ENCODE assay signal across 11 cellular contexts in the genomic region with DNA sequence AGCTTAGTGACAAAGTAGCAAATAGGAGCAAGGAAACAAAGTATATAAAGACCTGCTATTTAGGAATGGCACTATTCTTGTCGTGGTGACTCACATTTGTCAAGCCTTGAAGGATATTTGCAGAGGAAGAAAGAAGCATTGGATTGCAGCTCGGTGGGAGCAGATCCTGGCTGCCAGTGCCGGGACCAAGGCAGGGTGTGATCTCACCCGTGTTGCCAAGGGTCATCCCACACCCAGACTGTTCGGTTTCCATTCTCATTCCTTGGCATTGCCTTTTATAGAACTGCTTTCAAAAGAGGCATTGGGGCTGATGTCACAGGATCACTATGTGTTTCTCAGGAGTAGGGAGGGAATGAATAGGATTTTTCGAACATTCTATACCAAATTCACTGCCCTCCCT.
DNase-seq lines count a peak whose midpoint lies in the region; FAIRE-seq and TF ChIP-seq lines count a peak whose summit lies in the region.
"Had no signal": no experiment of that assay in that cellular context is flagged by ENCODE, and none has a peak within 500 bp of the region (broad histone marks: within the 10 kb centered on the region; RNA-seq: fewer than 3 reads in every experiment).

No MANE protein-coding gene starts in this region.

- DNase-seq in MG63 (peak; percentile 69), esophagus squamous epithelium (lab: John Stamatoyannopoulos, UW) (no peak), RCC 7860 (ENCODE audit: low spot score) (no peak), NCI-H524 treated with DMSO at 0.1 percent for 48 hours (lab: John Stamatoyannopoulos, UW) (no peak), HT-29 (ENCODE audit: low spot score) (no peak), GM19238 (ENCODE audit: insufficient read length, low spot score) (no peak)
- DNase-seq: NCI-H1092 treated with DMSO at 0.1 percent for 48 hours had no signal

- H3K27me3 ChIP-seq in MG63 (no peaks in the 10 kb centered on the region), esophagus squamous epithelium (no peaks in the 10 kb centered on the region), muscle layer of duodenum (ENCODE audit: low read depth, low read length) (no peaks in the 10 kb centered on the region)

- TF ChIP-seq POLR2A in esophagus squamous epithelium (IDR thresholded peaks at IDR 0.05), result no peak

- no peak overlapping the region for H3K4me3 ChIP-seq in MG63
- no peak overlapping the region for H3K4me3 ChIP-seq in esophagus squamous epithelium
- no peak overlapping the region for H3K4me3 ChIP-seq in muscle layer of duodenum (ENCODE audit: low read depth in 1 of 2, low read length in 2 of 2)

- H3K9me3 ChIP-seq in MG63 (no peaks in the 10 kb centered on the region), esophagus squamous epithelium (no peaks in the 10 kb centered on the region), muscle layer of duodenum (ENCODE audit: control insufficient read depth in 1 of 2, low read length in 2 of 2) (no peaks in the 10 kb centered on the region)

- WGBS in esophagus squamous epithelium, 2 donors, result 16 to 31% methylated on average over 6 of the region's 6 CpGs

- H3K36me3 ChIP-seq in MG63 (no peaks in the 10 kb centered on the region), esophagus squamous epithelium (no peaks in the 10 kb centered on the region), muscle layer of duodenum (ENCODE audit: control insufficient read depth in 1 of 2, insufficient read depth in 2 of 2, low read length in 2 of 2) (no peaks in the 10 kb centered on the region)

- TF ChIP-seq CTCF in esophagus squamous epithelium (IDR thresholded peaks at IDR 0.05), result no peak

- intact Hi-C loops in esophagus squamous epithelium (cut with DNase I), result no loop called here

- FAIRE-seq in RCC 7860 (lab: Jason Lieb, UNC), result no peak
- FAIRE-seq: G401.6 had no signal

- H3K4me1 ChIP-seq in esophagus squamous epithelium (peaks cover 0 to 10% (median 0%) of the 10 kb centered on the region in 3 donors), muscle layer of duodenum (ENCODE audit: control insufficient read depth in 1 of 2, insufficient read depth in 2 of 2, low read length in 2 of 2) (peaks cover 0 to 8% of the 10 kb centered on the region in 2 donors)

- H3K27ac ChIP-seq in esophagus squamous epithelium (peak overlapping the region; percentile 51 to 78 (median 67)), muscle layer of duodenum (ENCODE audit: low read length) (peak overlapping the region; percentile 34), temporal lobe (ENCODE audit: low read depth, low read length) (peak overlapping the region; percentile 47)
- H3K27ac ChIP-seq: C4-2B had no signal
